ENCODE assay signal across 1 cellular context in genomic region chr19:52171321-52172169, GRCh38.
A peak's percentile ranks its signal among the peaks of the same experiment; 100 is the strongest.
TF ChIP-seq lines count a peak whose summit lies in the region.

Gene ZNF836, minus strand, starts transcription at chr19:52171621. Its CDS starts 3,549 bp downstream, at chr19:52168072.

TF ChIP-seq in HEK293, 187 proteins besides CTCF, POLR2A, EP300 and RAD21 (continued from another document):
- TF ChIP-seq PATZ1 (tag by site-specific recombination; IDR thresholded peaks at IDR 0.05) (peak; percentile 75), WT1 (tag by site-specific recombination; IDR thresholded peaks at IDR 0.05) (no peak), ZNF354C (tag by site-specific recombination; IDR thresholded peaks at IDR 0.05; ENCODE audit: borderline replicate concordance, low read depth) (no peak), ZNF121 (tag by site-specific recombination; IDR thresholded peaks at IDR 0.05) (0 out of 2 replicates have a peak, but pooled peaks have one; percentile 26), ZBTB20 (tag by site-specific recombination; IDR thresholded peaks at IDR 0.05) (peak; percentile 55; the same call in 1 of the 2 replicates), ZNF146 (tag by site-specific recombination; IDR thresholded peaks at IDR 0.05) (no peak), ZBTB8A (tag by site-specific recombination; IDR thresholded peaks at IDR 0.05) (peak; percentile 31; the same call in 1 of the 2 replicates), PRDM10 (tag by site-specific recombination; IDR thresholded peaks at IDR 0.05) (peak; percentile 55), ZNF366 (tag by site-specific recombination; conservative IDR thresholded peaks at IDR 0.05) (0 out of 2 replicates have a peak, but pooled peaks have one; percentile 23), ZNF48 (tag by site-specific recombination; IDR thresholded peaks at IDR 0.05) (no peak), ZNF341 (tag by site-specific recombination; IDR thresholded peaks at IDR 0.05; ENCODE audit: low read depth) (0 out of 2 replicates have a peak, but pooled peaks have one; percentile 7), ZNF335 (tag by site-specific recombination; conservative IDR thresholded peaks at IDR 0.05) (peak; percentile 93), KLF16 (tag by site-specific recombination; IDR thresholded peaks at IDR 0.05) (no peak), KLF9 (tag by site-specific recombination; IDR thresholded peaks at IDR 0.05; ENCODE audit: low read depth) (peak; percentile 89), ZBTB17 (tag by site-specific recombination; IDR thresholded peaks at IDR 0.05) (peak; percentile 87), ZNF518A (tag by site-specific recombination; conservative IDR thresholded peaks at IDR 0.05; ENCODE audit: low read depth) (peak; percentile 74), KLF1 (tag by site-specific recombination; IDR thresholded peaks at IDR 0.05) (peak; percentile 86)
